ENCODE assay signal across 19 cellular contexts in genomic region chr18:11125372-11126315, GRCh38. TPM values are rescaled to one million over a fixed set of nuclear protein-coding genes. Genes with fewer than 3 reads are reported as not detected.
"Had no signal": no experiment of that assay in that cellular context is flagged by ENCODE, and none has a peak within 500 bp of the region (broad histone marks: within the 10 kb centered on the region; RNA-seq: fewer than 3 reads in every experiment).

No MANE protein-coding gene starts in this region.

- DNase-seq: activated CD4-positive, alpha-beta T cell treated with anti-CD3 and anti-CD28 coated beads, Interleukin-2, amount 10 ng/mL, durations not matched to agents 7 days and 5 days; activated CD8-positive, alpha-beta T cell treated with anti-CD3 and anti-CD28 coated beads, Interleukin-2, amount 10 ng/mL, durations not matched to agents 7 days and 5 days; activated effector memory CD4-positive, alpha-beta T cell treated with Interleukin-2 at 50 U/mL for 16 hours; activated naive CD4-positive, alpha-beta T cell treated with anti-CD3 and anti-CD28 coated beads, Interleukin-2, amount 50 U/mL, for 16 hours; activated T-cell treated with anti-CD3 and anti-CD28 coated beads, Interleukin-2, amount 50 U/mL, for 4 hours; aorta; cerebellar nuclear complex; effector memory CD4-positive, alpha-beta T cell; foreskin keratinocyte; hippocampal formation; islet precursor cell; mesendoderm; naive thymus-derived CD8-positive, alpha-beta T cell; stimulated activated CD4-positive, alpha-beta T cell treated with anti-CD3 and anti-CD28 coated beads, Interleukin-4, amount 100 ng/mL, for 4 hours; stimulated activated naive CD4-positive, alpha-beta T cell; T-cell had no signal

- H3K36me3 Mint-ChIP-seq: T-cell had no signal

- H2AFZ ChIP-seq: parathyroid adenoma had no signal

- H3K27me3 Mint-ChIP-seq: activated CD4-positive, alpha-beta T cell treated with anti-CD3 and anti-CD28 coated beads, Interleukin-2, amount 10 ng/mL, durations not matched to agents 7 days and 5 days; T-cell had no signal

- H3K9ac ChIP-seq: parathyroid adenoma had no signal

- H3K4me1 Mint-ChIP-seq: activated CD4-positive, alpha-beta T cell treated with anti-CD3 and anti-CD28 coated beads, Interleukin-2, amount 10 ng/mL, durations not matched to agents 7 days and 5 days; naive thymus-derived CD8-positive, alpha-beta T cell; T-cell had no signal

- H3K9me3 Mint-ChIP-seq: activated CD4-positive, alpha-beta T cell treated with anti-CD3 and anti-CD28 coated beads, Interleukin-2, amount 10 ng/mL, durations not matched to agents 7 days and 5 days had no signal

- H3K27ac ChIP-seq: foreskin keratinocyte, parathyroid adenoma had no signal

- H3K4me1 ChIP-seq: foreskin keratinocyte, parathyroid adenoma had no signal

- ATAC-seq: activated CD8-positive, alpha-beta T cell treated with anti-CD3 and anti-CD28 coated beads, Interleukin-2, amount 10 ng/mL, durations not matched to agents 7 days and 5 days; activated T-cell treated with anti-CD3 and anti-CD28 coated beads, Interleukin-2, amount 50 U/mL, for 4 hours; foreskin keratinocyte; naive thymus-derived CD8-positive, alpha-beta T cell; sciatic nerve; SK-N-SH treated with all-trans-retinoic acid at 6 μM for 48 hours; T-cell had no signal

- H3K4me3 Mint-ChIP-seq: activated CD4-positive, alpha-beta T cell treated with anti-CD3 and anti-CD28 coated beads, Interleukin-2, amount 10 ng/mL, durations not matched to agents 7 days and 5 days; activated CD8-positive, alpha-beta T cell treated with anti-CD3 and anti-CD28 coated beads, Interleukin-2, amount 10 ng/mL, durations not matched to agents 7 days and 5 days; activated T-cell treated with anti-CD3 and anti-CD28 coated beads, Interleukin-2, amount 50 U/mL, for 4 hours; naive thymus-derived CD8-positive, alpha-beta T cell; T-cell had no signal

- H3K79me2 ChIP-seq: parathyroid adenoma had no signal

- H3K27me3 ChIP-seq: foreskin keratinocyte had no signal

- H3K27ac Mint-ChIP-seq: activated CD4-positive, alpha-beta T cell treated with anti-CD3 and anti-CD28 coated beads, Interleukin-2, amount 10 ng/mL, durations not matched to agents 7 days and 5 days; activated CD8-positive, alpha-beta T cell treated with anti-CD3 and anti-CD28 coated beads, Interleukin-2, amount 10 ng/mL, durations not matched to agents 7 days and 5 days; naive thymus-derived CD8-positive, alpha-beta T cell; T-cell had no signal

RNA-seq across cellular contexts. Expression of gene PIEZO2, which starts 23.7 kb away (rescaled TPM):
- total RNA-seq: activated CD4-positive, alpha-beta T cell treated with anti-CD3 and anti-CD28 coated beads, Interleukin-2, amount 10 ng/mL, durations not matched to agents 7 days and 5 days; activated CD8-positive, alpha-beta T cell treated with anti-CD3 and anti-CD28 coated beads, Interleukin-2, amount 10 ng/mL, durations not matched to agents 7 days and 5 days; foreskin keratinocyte; naive thymus-derived CD8-positive, alpha-beta T cell had no signal
- polyA plus RNA-seq: foreskin keratinocyte; naive thymus-derived CD8-positive, alpha-beta T cell had no signal
